Comparison of ENCODE assay signal across 26 cellular contexts in genomic region chr2:64456298-64456697, GRCh38. TPM values are rescaled to one million over a fixed set of nuclear protein-coding genes. Genes with fewer than 3 reads are reported as not detected.
DNase-seq lines count a peak whose midpoint lies in the region; FAIRE-seq and TF ChIP-seq lines count a peak whose summit lies in the region.
"Had no signal": no experiment of that assay in that cellular context is flagged by ENCODE, and none has a peak within 500 bp of the region (broad histone marks: within the 10 kb centered on the region; RNA-seq: fewer than 3 reads in every experiment).

No MANE protein-coding gene starts in this region.

- peaks cover 7% of the 10 kb centered on the region for H3K79me2 ChIP-seq in neural cell (replicated peaks; ENCODE audit: insufficient read depth, low read length)

- FAIRE-seq in H54 (lab: Jason Lieb, UNC), result no peak
- FAIRE-seq: GM18507 had no signal

- H3F3A ChIP-seq in neural cell (ENCODE audit: insufficient read depth, low read length, poor library complexity, severe bottlenecking), result no peaks in the 10 kb centered on the region

- H3K9me3 ChIP-seq in A673 (ENCODE audit: low read depth, low read length, poor library complexity, severe bottlenecking) (no peaks in the 10 kb centered on the region), HAP-1 (no peaks in the 10 kb centered on the region), neural cell (ENCODE audit: low read length) (no peaks in the 10 kb centered on the region)
- H3K9me3 ChIP-seq: BLaER1, colonic mucosa, heart right ventricle had no signal

- H3K4me1 ChIP-seq in A673 (ENCODE audit: insufficient read depth, low read length, poor library complexity, severe bottlenecking) (peaks cover 21% of the 10 kb centered on the region), HAP-1 (peaks cover 71% of the 10 kb centered on the region)

- DNase-seq in A673 (ENCODE audit: low spot score), result no peak
- peak in 1 of 2 experiments; percentile 27 for DNase-seq in HAP-1 (ENCODE audit: low spot score in 2 of 2)
- DNase-seq in epithelial cell of esophagus (ENCODE audit: low read depth), result no peak
- no peak for DNase-seq in H54 (ENCODE audit: insufficient read length, low spot score)
- no peak for DNase-seq in DMS53 (lab: John Stamatoyannopoulos, UW)
- no peak for DNase-seq in GM20000 (ENCODE audit: low spot score)
- no peak for DNase-seq in NCI-H1048 (lab: John Stamatoyannopoulos, UW)
- DNase-seq: activated CD4-positive, alpha-beta T cell treated with anti-CD3 and anti-CD28 coated beads, Interleukin-2, amount 10 ng/mL, durations not matched to agents 7 days and 5 days; activated T-cell treated with anti-CD3 and anti-CD28 coated beads, Interleukin-2, amount 50 U/mL, for 48 hours; amniotic stem cell; colonic mucosa; effector memory CD8-positive, alpha-beta T cell; foreskin fibroblast; heart right ventricle; Karpas-422; kidney glomerular epithelial cell; NCI-H526 treated with DMSO at 0.1 percent for 48 hours; stimulated activated CD4-positive, alpha-beta T cell treated with anti-CD3 and anti-CD28 coated beads, Interleukin-1b, Interleukin-23, amount 100 ng/mL, for 48 hours; stimulated activated CD8-positive, alpha-beta memory T cell treated with anti-CD3 and anti-CD28 coated beads, Interleukin-4, amount 100 ng/mL, for 48 hours; stimulated activated naive CD8-positive, alpha-beta T cell treated with anti-CD3 and anti-CD28 coated beads, Interleukin-15, amount 100 ng/mL, for 72 hours; SW 1271; T-helper 9 cell had no signal

- H3K27me3 ChIP-seq in A673 (replicated peaks; ENCODE audit: insufficient read depth, low read depth, low read length, poor library complexity), result no peaks in the 10 kb centered on the region
- no peaks in the 10 kb centered on the region for H3K27me3 ChIP-seq in HAP-1 (ENCODE audit: low read depth)
- no peaks in the 10 kb centered on the region for H3K27me3 ChIP-seq in neural cell (ENCODE audit: insufficient read depth, low read depth, low read length)
- H3K27me3 ChIP-seq: colonic mucosa had no signal

- no peaks in the 10 kb centered on the region for H4K20me1 ChIP-seq in neural cell (ENCODE audit: insufficient read depth)
- H4K20me1 ChIP-seq: BLaER1 had no signal

- H3K4me2 ChIP-seq in neural cell (ENCODE audit: low read length), result no peak overlapping the region
- H3K4me2 ChIP-seq: BLaER1 had no signal

- no peak overlapping the region for H3K9ac ChIP-seq in neural cell (ENCODE audit: low read length)
- H3K9ac ChIP-seq: BLaER1 had no signal

- no peak for TF ChIP-seq RAD21 in neural cell (conservative IDR thresholded peaks at IDR 0.05)

- POLR2A ChIA-PET in A673 (lab: Charles Lee; ENCODE audit: low non-redundant PET), result no interaction called here

- no peaks in the 10 kb centered on the region for H3K9me2 ChIP-seq in neural cell (ENCODE audit: insufficient read depth, low read length)

- H3K4me3 ChIP-seq in A673 (ENCODE audit: low read depth, low read length, poor library complexity, severe bottlenecking) (no peak overlapping the region), HAP-1 (peak overlapping the region; percentile 70), epithelial cell of esophagus (ENCODE audit: low read length) (peak overlapping the region; percentile 65), neural cell (ENCODE audit: low read length) (peak overlapping the region; percentile 91)
- H3K4me3 ChIP-seq: BLaER1, colonic mucosa had no signal

- no peak overlapping the region for H2AFZ ChIP-seq in neural cell (ENCODE audit: low read depth, low read length)

- no peak for TF ChIP-seq POLR2A in H54 (IDR thresholded peaks at IDR 0.05; ENCODE audit: low read depth, low read length)

- BruUV-seq in A673 (replicated peaks; lab: Mats Ljungman, UMichigan), result TSS peak; percentile 42

- CTCF ChIA-PET in A673 (lab: Charles Lee), result interaction anchor here (0.7 kb wide), 1 partner anchor 12 kb away, joined by 4 read pairs; no protein-coding TSS in a partner anchor

- in situ Hi-C loops in HAP-1 (cut with MboI; ENCODE audit: low sequenced_read_pairs), result no loop called here

- H3K27ac ChIP-seq in A673 (ENCODE audit: low read depth, low read length, poor library complexity, severe bottlenecking), result no peak overlapping the region
- no peak overlapping the region for H3K27ac ChIP-seq in neural cell (ENCODE audit: low read length)
- H3K27ac ChIP-seq: BLaER1, HL-60 had no signal

- TF ChIP-seq CTCF in A673 (conservative IDR thresholded peaks at IDR 0.05; ENCODE audit: low read depth, low read length) (no peak), epithelial cell of esophagus (IDR thresholded peaks at IDR 0.05; ENCODE audit: insufficient read depth, low read depth, low read length, missing control alignments) (no peak), neural cell (IDR thresholded peaks at IDR 0.05; ENCODE audit: poor library complexity, severe bottlenecking) (no peak), GM20000 (IDR thresholded peaks at IDR 0.05; ENCODE audit: extremely low read depth, missing control alignments) (no peak)

- TF ChIP-seq EP300 in neural cell (conservative IDR thresholded peaks at IDR 0.05; ENCODE audit: poor library complexity, severe bottlenecking), result no peak

- intact Hi-C loops in A673 (cut with micrococcal nuclease; ENCODE audit: unreplicated experiment), result no loop called here

- no peaks in the 10 kb centered on the region for H3K36me3 ChIP-seq in A673 (ENCODE audit: insufficient read depth, low read length, poor library complexity, severe bottlenecking)
- H3K36me3 ChIP-seq in HAP-1 (replicated peaks), result peaks cover 57% of the 10 kb centered on the region
- peaks cover 9% of the 10 kb centered on the region for H3K36me3 ChIP-seq in neural cell (ENCODE audit: insufficient read depth, low read length)
- H3K36me3 ChIP-seq: BLaER1, colonic mucosa had no signal

TF ChIP-seq in neural cell, 6 proteins besides CTCF, POLR2A, EP300 and RAD21:
- TF ChIP-seq POLR2AphosphoS5 (IDR thresholded peaks at IDR 0.05) (no peak), REST (IDR thresholded peaks at IDR 0.05; ENCODE audit: borderline replicate concordance) (no peak), EZH2 (IDR thresholded peaks at IDR 0.05; ENCODE audit: borderline replicate concordance, insufficient read depth, low read length, poor library complexity, severe bottlenecking) (no peak), SMC3 (conservative IDR thresholded peaks at IDR 0.05; ENCODE audit: poor library complexity) (no peak), TAF1 (IDR thresholded peaks at IDR 0.05; ENCODE audit: low read depth) (no peak), MXI1 (conservative IDR thresholded peaks at IDR 0.05; ENCODE audit: poor library complexity, severe bottlenecking) (no peak)

RNA-seq across cellular contexts. Expression of gene LGALSL, which starts 2.3 kb away (rescaled TPM):
- 5.9 and 7.4 TPM in 2 replicates for total RNA-seq in A673 (2021)
- 39.3 and 43.6 TPM in 2 replicates for polyA plus RNA-seq in neural cell
- 56.1 and 61.4 TPM in 2 replicates for polyA minus RNA-seq in neural cell
